ENCODE assay signal across 1 cellular context in genomic region chr20:36299459-36299858, GRCh38.
TF ChIP-seq lines count a peak whose summit lies in the region.

No MANE protein-coding gene starts in this region.

TF ChIP-seq in K562, 482 proteins besides CTCF, POLR2A, EP300 and RAD21:
- TF ChIP-seq, protein P1, sequence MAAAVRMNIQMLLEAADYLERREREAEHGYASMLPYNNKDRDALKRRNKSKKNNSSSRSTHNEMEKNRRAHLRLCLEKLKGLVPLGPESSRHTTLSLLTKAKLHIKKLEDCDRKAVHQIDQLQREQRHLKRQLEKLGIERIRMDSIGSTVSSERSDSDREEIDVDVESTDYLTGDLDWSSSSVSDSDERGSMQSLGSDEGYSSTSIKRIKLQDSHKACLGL (CRISPR knock-in tag; IDR thresholded peaks at IDR 0.05; ENCODE audit: borderline replicate concordance, poor library complexity, severe bottlenecking) = no peak
- TF ChIP-seq ZNF24 (IDR thresholded peaks at IDR 0.05) (peak; percentile 93), RBM25 (IDR thresholded peaks at IDR 0.05; ENCODE audit: low read depth, low read length, severe bottlenecking) (peak; percentile 47)
